ENCODE assay signal across 1 cellular context in the genomic region with DNA sequence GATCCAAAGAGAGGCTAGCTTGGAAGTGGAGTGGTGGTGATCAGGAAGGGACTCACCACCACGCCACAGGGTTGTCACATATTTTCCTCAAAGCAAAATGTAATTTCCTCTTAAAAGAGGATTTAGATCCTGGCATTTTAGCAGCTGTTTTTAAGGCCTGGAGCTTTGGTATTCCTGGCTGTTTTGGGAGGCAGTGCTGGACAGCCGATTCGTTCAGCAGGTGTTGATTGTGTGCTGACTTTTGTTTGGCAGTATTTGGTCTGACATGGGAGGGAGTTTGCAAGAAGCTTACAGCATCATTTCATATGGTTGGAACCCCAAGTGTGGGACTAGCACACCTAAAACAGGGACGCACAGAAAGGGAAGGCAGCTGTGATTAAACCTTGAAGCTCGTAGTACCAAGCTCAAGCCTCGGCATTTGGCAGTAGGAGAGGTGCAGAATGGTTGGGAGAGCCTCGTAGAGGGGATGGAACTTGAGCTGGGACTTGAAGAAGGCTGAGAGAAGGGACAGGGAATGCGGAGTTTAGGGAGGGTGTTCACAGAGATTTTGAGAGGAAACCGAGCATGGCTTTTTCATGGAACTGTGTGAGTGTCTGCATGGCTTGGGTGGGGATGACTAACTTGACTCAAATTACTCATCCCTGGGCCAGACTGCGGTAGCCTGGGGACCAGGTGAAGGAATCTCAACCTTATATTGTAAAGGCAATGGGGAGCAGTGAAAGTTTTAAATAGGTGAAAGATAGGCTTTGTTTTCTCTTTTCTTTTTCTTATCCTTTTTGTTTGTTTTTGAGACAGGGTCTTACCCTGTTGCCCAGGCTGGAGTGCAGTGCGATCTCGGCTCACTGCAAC.
TF ChIP-seq lines count a peak whose summit lies in the region.

No MANE protein-coding gene starts in this region.

TF ChIP-seq in WTC11, 78 proteins besides CTCF, POLR2A, EP300 and RAD21 (continued from another document):
- TF ChIP-seq AFF4 (CRISPR knock-in tag; IDR thresholded peaks at IDR 0.05; ENCODE audit: borderline replicate concordance): no peak
- TF ChIP-seq, protein P1, sequence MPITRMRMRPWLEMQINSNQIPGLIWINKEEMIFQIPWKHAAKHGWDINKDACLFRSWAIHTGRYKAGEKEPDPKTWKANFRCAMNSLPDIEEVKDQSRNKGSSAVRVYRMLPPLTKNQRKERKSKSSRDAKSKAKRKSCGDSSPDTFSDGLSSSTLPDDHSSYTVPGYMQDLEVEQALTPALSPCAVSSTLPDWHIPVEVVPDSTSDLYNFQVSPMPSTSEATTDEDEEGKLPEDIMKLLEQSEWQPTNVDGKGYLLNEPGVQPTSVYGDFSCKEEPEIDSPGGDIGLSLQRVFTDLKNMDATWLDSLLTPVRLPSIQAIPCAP (CRISPR knock-in tag; IDR thresholded peaks at IDR 0.05): no peak
- no peak for TF ChIP-seq E2F1 (CRISPR knock-in tag; IDR thresholded peaks at IDR 0.05)
- TF ChIP-seq ZNF423 (CRISPR knock-in tag; IDR thresholded peaks at IDR 0.05): no peak
- TF ChIP-seq ZNF219 (CRISPR knock-in tag; IDR thresholded peaks at IDR 0.05; ENCODE audit: borderline replicate concordance): no peak
- TF ChIP-seq, protein P2, sequence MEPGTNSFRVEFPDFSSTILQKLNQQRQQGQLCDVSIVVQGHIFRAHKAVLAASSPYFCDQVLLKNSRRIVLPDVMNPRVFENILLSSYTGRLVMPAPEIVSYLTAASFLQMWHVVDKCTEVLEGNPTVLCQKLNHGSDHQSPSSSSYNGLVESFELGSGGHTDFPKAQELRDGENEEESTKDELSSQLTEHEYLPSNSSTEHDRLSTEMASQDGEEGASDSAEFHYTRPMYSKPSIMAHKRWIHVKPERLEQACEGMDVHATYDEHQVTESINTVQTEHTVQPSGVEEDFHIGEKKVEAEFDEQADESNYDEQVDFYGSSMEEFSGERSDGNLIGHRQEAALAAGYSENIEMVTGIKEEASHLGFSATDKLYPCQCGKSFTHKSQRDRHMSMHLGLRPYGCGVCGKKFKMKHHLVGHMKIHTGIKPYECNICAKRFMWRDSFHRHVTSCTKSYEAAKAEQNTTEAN (CRISPR knock-in tag; IDR thresholded peaks at IDR 0.05): no peak
- TF ChIP-seq ZNF317 (CRISPR knock-in tag; IDR thresholded peaks at IDR 0.05; ENCODE audit: borderline replicate concordance, low read depth): no peak
- no peak for TF ChIP-seq RELA (CRISPR knock-in tag; IDR thresholded peaks at IDR 0.05; ENCODE audit: borderline replicate concordance)
- no peak for TF ChIP-seq ESRRA (CRISPR knock-in tag; IDR thresholded peaks at IDR 0.05; ENCODE audit: borderline replicate concordance)
- TF ChIP-seq, protein P3, sequence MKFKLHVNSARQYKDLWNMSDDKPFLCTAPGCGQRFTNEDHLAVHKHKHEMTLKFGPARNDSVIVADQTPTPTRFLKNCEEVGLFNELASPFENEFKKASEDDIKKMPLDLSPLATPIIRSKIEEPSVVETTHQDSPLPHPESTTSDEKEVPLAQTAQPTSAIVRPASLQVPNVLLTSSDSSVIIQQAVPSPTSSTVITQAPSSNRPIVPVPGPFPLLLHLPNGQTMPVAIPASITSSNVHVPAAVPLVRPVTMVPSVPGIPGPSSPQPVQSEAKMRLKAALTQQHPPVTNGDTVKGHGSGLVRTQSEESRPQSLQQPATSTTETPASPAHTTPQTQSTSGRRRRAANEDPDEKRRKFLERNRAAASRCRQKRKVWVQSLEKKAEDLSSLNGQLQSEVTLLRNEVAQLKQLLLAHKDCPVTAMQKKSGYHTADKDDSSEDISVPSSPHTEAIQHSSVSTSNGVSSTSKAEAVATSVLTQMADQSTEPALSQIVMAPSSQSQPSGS (CRISPR knock-in tag; IDR thresholded peaks at IDR 0.05; ENCODE audit: borderline replicate concordance, low read depth): no peak
- no peak for TF ChIP-seq NFE2L1 (CRISPR knock-in tag; IDR thresholded peaks at IDR 0.05)
- no peak for TF ChIP-seq NR1H2 (CRISPR knock-in tag; IDR thresholded peaks at IDR 0.05)
- TF ChIP-seq, protein P4, sequence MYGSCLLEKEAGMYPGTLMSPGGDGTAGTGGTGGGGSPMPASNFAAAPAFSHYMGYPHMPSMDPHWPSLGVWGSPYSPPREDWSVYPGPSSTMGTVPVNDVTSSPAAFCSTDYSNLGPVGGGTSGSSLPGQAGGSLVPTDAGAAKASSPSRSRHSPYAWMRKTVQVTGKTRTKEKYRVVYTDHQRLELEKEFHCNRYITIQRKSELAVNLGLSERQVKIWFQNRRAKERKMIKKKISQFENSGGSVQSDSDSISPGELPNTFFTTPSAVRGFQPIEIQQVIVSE (CRISPR knock-in tag; IDR thresholded peaks at IDR 0.05; ENCODE audit: borderline replicate concordance): no peak
- TF ChIP-seq HMGXB4 (CRISPR knock-in tag; IDR thresholded peaks at IDR 0.05): no peak
- TF ChIP-seq E2F4 (CRISPR knock-in tag; IDR thresholded peaks at IDR 0.05; ENCODE audit: borderline replicate concordance, low read depth): no peak
- no peak for TF ChIP-seq USF2 (CRISPR knock-in tag; IDR thresholded peaks at IDR 0.05)
